ENCODE assay signal across 8 cellular contexts in genomic region chr22:40176921-40177737, GRCh38. TPM values are rescaled to one million over a fixed set of nuclear protein-coding genes. Genes with fewer than 3 reads are reported as not detected.
DNase-seq lines count a peak whose midpoint lies in the region; TF ChIP-seq lines count a peak whose summit lies in the region.

No MANE protein-coding gene starts in this region.

- peak overlapping the region; percentile 83 for H3K4me3 ChIP-seq in coronary artery

- H3K27ac ChIP-seq in coronary artery = peak overlapping the region; percentile 53 to 79

- no peak for TF ChIP-seq CTCF in coronary artery (IDR thresholded peaks at IDR 0.05)

- peak; percentile 83 for DNase-seq in ELF-1 (ENCODE audit: low read depth, low spot score)
- DNase-seq in LoVo (ENCODE audit: low spot score) = peak; percentile 58
- peak; percentile 58 to 79 for DNase-seq in activated CD4-positive, alpha-beta T cell treated with anti-CD3 and anti-CD28 coated beads for 24 hours (ENCODE audit: low read depth in 2 of 2)
- DNase-seq in coronary artery (ENCODE audit: low spot score) = no peak
- peak; percentile 55 to 59 for DNase-seq in lung microvascular endothelial cell (ENCODE audit: low read depth in 2 of 2)
- DNase-seq in stimulated activated CD8-positive, alpha-beta memory T cell treated with anti-CD3 and anti-CD28 coated beads, Interleukin-15, amount 100 ng/mL, for 48 hours (ENCODE audit: low read depth in 2 of 2) = peak; percentile 64 to 65
- DNase-seq in putamen (ENCODE audit: low spot score) = no peak
- no peak for DNase-seq in 8988T

RNA-seq across cellular contexts. Expression of gene TNRC6B, which starts 0.6 kb away (rescaled TPM):
- total RNA-seq in lung microvascular endothelial cell = 11.6 and 14.3 TPM in 2 replicates

Comparison
In these comparisons a context has a peak if more than half of its experiments do, and no peak if none do; other contexts are left out.
1. DNase-seq: peak in ELF-1 (single experiment), LoVo (single experiment), activated CD4-positive, alpha-beta T cell treated with anti-CD3 and anti-CD28 coated beads for 24 hours (2 of 2), lung microvascular endothelial cell (2 of 2) and stimulated activated CD8-positive, alpha-beta memory T cell treated with anti-CD3 and anti-CD28 coated beads, Interleukin-15, amount 100 ng/mL, for 48 hours (2 of 2); none in coronary artery (single experiment), putamen (single experiment) and 8988T (single experiment).